In the genomic region with DNA sequence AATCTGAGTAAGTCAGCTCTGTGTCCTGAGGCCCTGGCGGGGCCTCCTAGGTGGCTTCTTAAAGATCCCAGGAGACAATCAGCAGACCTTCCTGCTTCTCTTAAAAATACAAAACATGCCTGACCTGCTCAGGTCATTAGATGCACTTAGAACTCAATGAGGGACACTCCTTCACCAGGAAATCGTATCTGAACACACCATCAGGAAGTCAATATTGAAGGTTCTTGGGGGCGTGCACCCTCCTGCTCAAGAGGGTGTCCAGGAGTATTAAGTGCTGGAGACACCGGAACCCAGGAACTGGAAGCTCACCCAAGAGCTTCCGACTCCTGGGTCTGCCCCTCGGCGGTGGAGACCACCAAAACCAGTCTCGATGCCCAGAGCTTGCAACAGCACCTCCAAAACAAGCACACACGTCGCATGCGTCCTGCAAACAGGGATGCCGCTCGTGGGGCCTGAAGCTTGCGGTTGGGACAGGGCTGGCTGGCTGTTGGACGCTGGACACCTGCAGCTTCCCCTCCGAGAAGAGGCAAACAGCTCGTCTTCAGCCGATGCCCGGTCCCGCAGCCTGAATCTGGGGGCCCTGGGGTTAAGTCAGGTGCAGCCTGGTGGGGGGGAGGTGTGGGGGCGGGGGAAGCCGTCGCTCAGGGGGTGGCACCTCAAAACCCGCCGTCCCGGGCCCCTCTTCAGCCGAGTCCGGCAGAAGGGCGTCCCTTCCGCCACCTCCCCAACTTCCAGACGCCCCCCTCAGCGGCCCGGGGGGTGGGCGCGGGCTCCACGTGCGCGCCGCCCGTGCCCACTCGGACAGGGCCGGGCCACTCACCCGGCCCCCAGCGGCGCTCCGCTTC, we compare ENCODE assay signal across 10 cellular contexts. TPM values are rescaled to one million over a fixed set of nuclear protein-coding genes. Genes with fewer than 3 reads are reported as not detected.
DNase-seq lines count a peak whose midpoint lies in the region; ATAC-seq lines count a peak whose summit lies in the region.
"Had no signal": no experiment of that assay in that cellular context is flagged by ENCODE, and none has a peak within 500 bp of the region (broad histone marks: within the 10 kb centered on the region; RNA-seq: fewer than 3 reads in every experiment).

No MANE protein-coding gene starts in this region.

- H3K4me3 ChIP-seq in CD4-positive, alpha-beta memory T cell (ENCODE audit: low read length in 2 of 2) = no peak overlapping the region
- H3K4me3 ChIP-seq in Jurkat, Clone E6-1 (ENCODE audit: low read length) = peak overlapping the region; percentile 50
- H3K4me3 ChIP-seq in mucosa of rectum (ENCODE audit: low read length in 2 of 2) = peak overlapping the region; percentile 86 to 89

- peaks cover 22 to 38% of the 10 kb centered on the region in 2 donors for H3K27me3 Mint-ChIP-seq in CD4-positive, alpha-beta memory T cell

- no peak overlapping the region for H3K27ac ChIP-seq in CD4-positive, alpha-beta memory T cell (ENCODE audit: low read depth, low read length)
- H3K27ac ChIP-seq in caudate nucleus (ENCODE audit: low read depth, low read length) (peak overlapping the region; percentile 60), mucosa of rectum (ENCODE audit: low read depth in 2 of 2, low read length in 2 of 2) (peak overlapping the region; percentile 81 to 87)

- peak overlapping the region; percentile 66 to 73 for H3K9ac ChIP-seq in mucosa of rectum (ENCODE audit: low read depth in 1 of 2, low read length in 2 of 2)

- POLR2A ChIA-PET in CD4-positive, alpha-beta memory T cell (lab: Charles Lee; ENCODE audit: partially characterized antibody) = no interaction called here

- intact Hi-C loops in CD4-positive, alpha-beta memory T cell (cut with micrococcal nuclease) = no loop called here

- H3K27ac Mint-ChIP-seq in CD4-positive, alpha-beta memory T cell = no peak overlapping the region

- no peaks in the 10 kb centered on the region for H3K36me3 ChIP-seq in CD4-positive, alpha-beta memory T cell (ENCODE audit: insufficient read depth, low read length)
- no peaks in the 10 kb centered on the region for H3K36me3 ChIP-seq in mucosa of rectum (ENCODE audit: control insufficient read depth in 2 of 2, insufficient read depth in 2 of 2, low read length in 2 of 2)

- CTCF ChIA-PET in CD4-positive, alpha-beta memory T cell (lab: Charles Lee; ENCODE audit: partially characterized antibody) = no interaction called here

- peaks cover 5 to 23% (median 11%) of the 10 kb centered on the region in 8 donors for H3K9me3 Mint-ChIP-seq in CD4-positive, alpha-beta memory T cell

- peaks cover 4 to 15% (median 5%) of the 10 kb centered on the region in 4 donors for H3K4me1 Mint-ChIP-seq in CD4-positive, alpha-beta memory T cell

- H3K4me3 Mint-ChIP-seq in CD4-positive, alpha-beta memory T cell = peak overlapping the region in 7 of 8 donors; percentile 15 to 66 (median 50)

- H3K36me3 Mint-ChIP-seq in CD4-positive, alpha-beta memory T cell = no peaks in the 10 kb centered on the region

- H3K27me3 ChIP-seq in CD4-positive, alpha-beta memory T cell (ENCODE audit: insufficient read depth, low read length) = peaks cover 13% of the 10 kb centered on the region
- H3K27me3 ChIP-seq in mucosa of rectum (ENCODE audit: control insufficient read depth in 2 of 2, insufficient read depth in 2 of 2, low read length in 2 of 2) = peaks cover 0 to 5% of the 10 kb centered on the region in 2 donors

- no peaks in the 10 kb centered on the region for H3K4me1 ChIP-seq in CD4-positive, alpha-beta memory T cell (ENCODE audit: insufficient read depth, low read length)
- peaks cover 8 to 26% of the 10 kb centered on the region in 2 donors for H3K4me1 ChIP-seq in mucosa of rectum (ENCODE audit: control insufficient read depth in 2 of 2, insufficient read depth in 2 of 2, low read length in 2 of 2)

- DNase-seq in CD4-positive, alpha-beta memory T cell = no peak
- DNase-seq in Jurkat, Clone E6-1 (ENCODE audit: low read depth, low spot score) = no peak
- DNase-seq in caudate nucleus (lab: John Stamatoyannopoulos, UW) = peak in 2 of 61 donors; percentile 18 to 40
- DNase-seq in CD1c-positive myeloid dendritic cell (ENCODE audit: extremely low spot score) = no peak
- DNase-seq in OCI-M1 (lab: John Stamatoyannopoulos, UW) = no peak
- DNase-seq: IMR-90, left cardiac atrium had no signal

- ATAC-seq in GM19043 (IDR thresholded peaks at IDR 0.05; ENCODE audit: low read depth, unreplicated experiment) (peak; percentile 15), HG02981 (IDR thresholded peaks at IDR 0.05; ENCODE audit: unreplicated experiment) (no peak)

- no peaks in the 10 kb centered on the region for H3K9me3 ChIP-seq in CD4-positive, alpha-beta memory T cell (ENCODE audit: control insufficient read depth in 1 of 2, low read length in 2 of 2)
- H3K9me3 ChIP-seq in mucosa of rectum (ENCODE audit: control insufficient read depth in 2 of 2, low read length in 2 of 2) = no peaks in the 10 kb centered on the region

RNA-seq across cellular contexts. Expression of a gene that starts 0.7 kb away (rescaled TPM):
- not detected for total RNA-seq in CD4-positive, alpha-beta memory T cell
- not detected for polyA plus RNA-seq in CD4-positive, alpha-beta memory T cell
- 5.5 TPM for polyA plus RNA-seq in Jurkat, Clone E6-1 (2012; ENCODE audit: insufficient read depth, insufficient read length)

Comparison
In these comparisons a context has a peak if more than half of its experiments do, and no peak if none do; other contexts are left out.
1. H3K4me3 ChIP-seq: peak in Jurkat, Clone E6-1 (single experiment) and mucosa of rectum (2 of 2); none in CD4-positive, alpha-beta memory T cell (0 of 2).